1 cellular context compared by ENCODE assay signal in the genomic region with DNA sequence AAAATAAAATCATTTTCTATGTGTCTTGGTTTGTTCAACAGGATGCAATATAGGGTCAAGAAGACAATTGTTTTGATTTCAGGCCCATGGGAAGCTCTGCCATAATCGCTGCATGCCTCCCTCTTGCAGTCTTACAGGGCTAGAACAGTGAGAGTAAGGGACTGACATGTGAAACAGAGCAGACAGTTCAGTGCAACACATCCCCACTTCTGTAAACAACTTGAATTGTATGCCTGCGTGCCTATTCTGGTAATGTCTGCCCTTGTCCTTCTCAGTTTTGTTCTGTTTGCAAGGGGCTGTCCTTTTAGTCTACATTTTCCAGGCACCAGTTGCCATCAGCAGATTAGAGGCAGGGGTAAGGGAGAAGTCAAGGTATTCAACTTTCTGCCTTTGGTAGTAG.
TF ChIP-seq lines count a peak whose summit lies in the region.

No MANE protein-coding gene starts in this region.

TF ChIP-seq in GM23338, 12 proteins besides CTCF, POLR2A, EP300 and RAD21 (continued from another document):
- TF ChIP-seq, protein P1, sequence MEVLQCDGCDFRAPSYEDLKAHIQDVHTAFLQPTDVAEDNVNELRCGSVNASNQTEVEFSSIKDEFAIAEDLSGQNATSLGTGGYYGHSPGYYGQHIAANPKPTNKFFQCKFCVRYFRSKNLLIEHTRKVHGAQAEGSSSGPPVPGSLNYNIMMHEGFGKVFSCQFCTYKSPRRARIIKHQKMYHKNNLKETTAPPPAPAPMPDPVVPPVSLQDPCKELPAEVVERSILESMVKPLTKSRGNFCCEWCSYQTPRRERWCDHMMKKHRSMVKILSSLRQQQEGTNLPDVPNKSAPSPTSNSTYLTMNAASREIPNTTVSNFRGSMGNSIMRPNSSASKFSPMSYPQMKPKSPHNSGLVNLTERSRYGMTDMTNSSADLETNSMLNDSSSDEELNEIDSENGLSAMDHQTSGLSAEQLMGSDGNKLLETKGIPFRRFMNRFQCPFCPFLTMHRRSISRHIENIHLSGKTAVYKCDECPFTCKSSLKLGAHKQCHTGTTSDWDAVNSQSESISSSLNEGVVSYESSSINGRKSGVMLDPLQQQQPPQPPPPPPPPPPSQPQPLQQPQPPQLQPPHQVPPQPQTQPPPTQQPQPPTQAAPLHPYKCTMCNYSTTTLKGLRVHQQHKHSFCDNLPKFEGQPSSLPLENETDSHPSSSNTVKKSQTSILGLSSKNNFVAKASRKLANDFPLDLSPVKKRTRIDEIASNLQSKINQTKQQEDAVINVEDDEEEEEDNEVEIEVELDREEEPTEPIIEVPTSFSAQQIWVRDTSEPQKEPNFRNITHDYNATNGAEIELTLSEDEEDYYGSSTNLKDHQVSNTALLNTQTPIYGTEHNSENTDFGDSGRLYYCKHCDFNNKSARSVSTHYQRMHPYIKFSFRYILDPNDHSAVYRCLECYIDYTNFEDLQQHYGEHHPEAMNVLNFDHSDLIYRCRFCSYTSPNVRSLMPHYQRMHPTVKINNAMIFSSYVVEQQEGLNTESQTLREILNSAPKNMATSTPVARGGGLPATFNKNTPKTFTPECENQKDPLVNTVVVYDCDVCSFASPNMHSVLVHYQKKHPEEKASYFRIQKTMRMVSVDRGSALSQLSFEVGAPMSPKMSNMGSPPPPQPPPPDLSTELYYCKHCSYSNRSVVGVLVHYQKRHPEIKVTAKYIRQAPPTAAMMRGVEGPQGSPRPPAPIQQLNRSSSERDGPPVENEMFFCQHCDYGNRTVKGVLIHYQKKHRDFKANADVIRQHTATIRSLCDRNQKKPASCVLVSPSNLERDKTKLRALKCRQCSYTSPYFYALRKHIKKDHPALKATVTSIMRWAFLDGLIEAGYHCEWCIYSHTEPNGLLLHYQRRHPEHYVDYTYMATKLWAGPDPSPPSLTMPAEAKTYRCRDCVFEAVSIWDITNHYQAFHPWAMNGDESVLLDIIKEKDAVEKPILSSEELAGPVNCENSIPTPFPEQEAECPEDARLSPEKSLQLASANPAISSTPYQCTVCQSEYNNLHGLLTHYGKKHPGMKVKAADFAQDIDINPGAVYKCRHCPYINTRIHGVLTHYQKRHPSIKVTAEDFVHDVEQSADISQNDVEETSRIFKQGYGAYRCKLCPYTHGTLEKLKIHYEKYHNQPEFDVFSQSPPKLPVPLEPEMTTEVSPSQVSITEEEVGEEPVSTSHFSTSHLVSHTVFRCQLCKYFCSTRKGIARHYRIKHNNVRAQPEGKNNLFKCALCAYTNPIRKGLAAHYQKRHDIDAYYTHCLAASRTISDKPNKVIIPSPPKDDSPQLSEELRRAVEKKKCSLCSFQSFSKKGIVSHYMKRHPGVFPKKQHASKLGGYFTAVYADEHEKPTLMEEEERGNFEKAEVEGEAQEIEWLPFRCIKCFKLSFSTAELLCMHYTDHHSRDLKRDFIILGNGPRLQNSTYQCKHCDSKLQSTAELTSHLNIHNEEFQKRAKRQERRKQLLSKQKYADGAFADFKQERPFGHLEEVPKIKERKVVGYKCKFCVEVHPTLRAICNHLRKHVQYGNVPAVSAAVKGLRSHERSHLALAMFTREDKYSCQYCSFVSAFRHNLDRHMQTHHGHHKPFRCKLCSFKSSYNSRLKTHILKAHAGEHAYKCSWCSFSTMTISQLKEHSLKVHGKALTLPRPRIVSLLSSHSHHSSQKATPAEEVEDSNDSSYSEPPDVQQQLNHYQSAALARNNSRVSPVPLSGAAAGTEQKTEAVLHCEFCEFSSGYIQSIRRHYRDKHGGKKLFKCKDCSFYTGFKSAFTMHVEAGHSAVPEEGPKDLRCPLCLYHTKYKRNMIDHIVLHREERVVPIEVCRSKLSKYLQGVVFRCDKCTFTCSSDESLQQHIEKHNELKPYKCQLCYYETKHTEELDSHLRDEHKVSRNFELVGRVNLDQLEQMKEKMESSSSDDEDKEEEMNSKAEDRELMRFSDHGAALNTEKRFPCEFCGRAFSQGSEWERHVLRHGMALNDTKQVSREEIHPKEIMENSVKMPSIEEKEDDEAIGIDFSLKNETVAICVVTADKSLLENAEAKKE (CRISPR knock-in tag; IDR thresholded peaks at IDR 0.05): no peak
- TF ChIP-seq, protein P2, sequence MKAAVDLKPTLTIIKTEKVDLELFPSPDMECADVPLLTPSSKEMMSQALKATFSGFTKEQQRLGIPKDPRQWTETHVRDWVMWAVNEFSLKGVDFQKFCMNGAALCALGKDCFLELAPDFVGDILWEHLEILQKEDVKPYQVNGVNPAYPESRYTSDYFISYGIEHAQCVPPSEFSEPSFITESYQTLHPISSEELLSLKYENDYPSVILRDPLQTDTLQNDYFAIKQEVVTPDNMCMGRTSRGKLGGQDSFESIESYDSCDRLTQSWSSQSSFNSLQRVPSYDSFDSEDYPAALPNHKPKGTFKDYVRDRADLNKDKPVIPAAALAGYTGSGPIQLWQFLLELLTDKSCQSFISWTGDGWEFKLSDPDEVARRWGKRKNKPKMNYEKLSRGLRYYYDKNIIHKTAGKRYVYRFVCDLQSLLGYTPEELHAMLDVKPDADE (IDR thresholded peaks at IDR 0.05): no peak
- TF ChIP-seq EZH2phosphoT487 (IDR thresholded peaks at IDR 0.05; ENCODE audit: unreplicated experiment) (no peak), CREB1 (CRISPR knock-in tag; IDR thresholded peaks at IDR 0.05; ENCODE audit: low read depth) (no peak), ZNF331 (CRISPR knock-in tag; IDR thresholded peaks at IDR 0.05; ENCODE audit: low read depth) (no peak), POLR2AphosphoS5 (IDR thresholded peaks at IDR 0.05; ENCODE audit: low read depth) (no peak)
- TF ChIP-seq, protein P3, sequence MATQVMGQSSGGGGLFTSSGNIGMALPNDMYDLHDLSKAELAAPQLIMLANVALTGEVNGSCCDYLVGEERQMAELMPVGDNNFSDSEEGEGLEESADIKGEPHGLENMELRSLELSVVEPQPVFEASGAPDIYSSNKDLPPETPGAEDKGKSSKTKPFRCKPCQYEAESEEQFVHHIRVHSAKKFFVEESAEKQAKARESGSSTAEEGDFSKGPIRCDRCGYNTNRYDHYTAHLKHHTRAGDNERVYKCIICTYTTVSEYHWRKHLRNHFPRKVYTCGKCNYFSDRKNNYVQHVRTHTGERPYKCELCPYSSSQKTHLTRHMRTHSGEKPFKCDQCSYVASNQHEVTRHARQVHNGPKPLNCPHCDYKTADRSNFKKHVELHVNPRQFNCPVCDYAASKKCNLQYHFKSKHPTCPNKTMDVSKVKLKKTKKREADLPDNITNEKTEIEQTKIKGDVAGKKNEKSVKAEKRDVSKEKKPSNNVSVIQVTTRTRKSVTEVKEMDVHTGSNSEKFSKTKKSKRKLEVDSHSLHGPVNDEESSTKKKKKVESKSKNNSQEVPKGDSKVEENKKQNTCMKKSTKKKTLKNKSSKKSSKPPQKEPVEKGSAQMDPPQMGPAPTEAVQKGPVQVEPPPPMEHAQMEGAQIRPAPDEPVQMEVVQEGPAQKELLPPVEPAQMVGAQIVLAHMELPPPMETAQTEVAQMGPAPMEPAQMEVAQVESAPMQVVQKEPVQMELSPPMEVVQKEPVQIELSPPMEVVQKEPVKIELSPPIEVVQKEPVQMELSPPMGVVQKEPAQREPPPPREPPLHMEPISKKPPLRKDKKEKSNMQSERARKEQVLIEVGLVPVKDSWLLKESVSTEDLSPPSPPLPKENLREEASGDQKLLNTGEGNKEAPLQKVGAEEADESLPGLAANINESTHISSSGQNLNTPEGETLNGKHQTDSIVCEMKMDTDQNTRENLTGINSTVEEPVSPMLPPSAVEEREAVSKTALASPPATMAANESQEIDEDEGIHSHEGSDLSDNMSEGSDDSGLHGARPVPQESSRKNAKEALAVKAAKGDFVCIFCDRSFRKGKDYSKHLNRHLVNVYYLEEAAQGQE (IDR thresholded peaks at IDR 0.05; ENCODE audit: unreplicated experiment): no peak
